ENCODE assay signal across 20 cellular contexts in the genomic region with DNA sequence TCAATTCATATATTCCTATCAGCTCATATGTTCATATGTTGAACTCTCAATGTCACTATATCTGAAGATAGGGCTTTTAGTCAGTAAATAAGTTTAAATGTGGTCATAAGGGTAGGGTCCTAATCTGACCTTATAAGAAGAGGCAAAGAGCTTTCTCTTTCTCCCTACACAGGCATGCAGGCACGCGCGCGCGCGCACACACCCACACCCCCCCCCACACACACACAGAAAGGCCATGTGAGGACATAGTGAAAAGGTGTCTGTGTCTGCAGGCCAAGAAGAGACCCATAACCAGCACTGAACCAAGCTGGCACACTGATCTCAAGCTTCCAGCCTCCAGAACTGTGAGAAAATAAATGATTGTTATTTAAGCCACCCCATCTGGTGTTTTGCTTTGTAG.
DNase-seq lines count a peak whose midpoint lies in the region; ATAC-seq and TF ChIP-seq lines count a peak whose summit lies in the region.
"Had no signal": no experiment of that assay in that cellular context is flagged by ENCODE, and none has a peak within 500 bp of the region (broad histone marks: within the 10 kb centered on the region; RNA-seq: fewer than 3 reads in every experiment).

No MANE protein-coding gene starts in this region.

- H3K4me1 ChIP-seq in smooth muscle cell (ENCODE audit: low read depth), result peaks cover 2% of the 10 kb centered on the region

- peak overlapping the region; percentile 78; the same call in 1 of the 2 replicates for H3K27ac ChIP-seq in 22Rv1
- no peak overlapping the region for H3K27ac ChIP-seq in smooth muscle cell (ENCODE audit: low read depth)
- H3K27ac ChIP-seq: BLaER1 had no signal

- no peak for ATAC-seq in Right ventricle myocardium superior (ENCODE audit: poor library complexity)

- H3K27me3 ChIP-seq in smooth muscle cell (ENCODE audit: low read depth), result no peaks in the 10 kb centered on the region
- H3K27me3 ChIP-seq: BLaER1 had no signal

- 100% methylated on average over 6 of the region's 6 CpGs for WGBS in smooth muscle cell (ENCODE audit: low lambda C conversion rate)

- DNase-seq in NCI-H1694 treated with DMSO at 0.1 percent for 48 hours (lab: John Stamatoyannopoulos, UW) (peak; percentile 37), NCI-H1694 (lab: John Stamatoyannopoulos, UW) (no peak), DMS 273 treated with DMSO at 0.1 percent for 48 hours (lab: John Stamatoyannopoulos, UW) (peak; percentile 94), NCI-H446 treated with DMSO at 0.1 percent for 48 hours (lab: John Stamatoyannopoulos, UW) (peak; percentile 83), smooth muscle cell (lab: John Stamatoyannopoulos, UW; ENCODE audit: unreplicated experiment) (no peak), Right ventricle myocardium superior (no peak), Kasumi-1 (lab: John Stamatoyannopoulos, UW) (no peak)
- DNase-seq: 8988T; ACHN; BE2C; C1 segment of cervical spinal cord; Calu3; CD4-positive, alpha-beta memory T cell; CD4-positive, CD25-positive, alpha-beta regulatory T cell; CD8-positive, alpha-beta memory T cell; COR-L47; DMS79 treated with DMSO at 0.1 percent for 48 hours; GF-D8 had no signal

- TF ChIP-seq CTCF in 22Rv1 (IDR thresholded peaks at IDR 0.05) (no peak), smooth muscle cell (IDR thresholded peaks at IDR 0.05; ENCODE audit: borderline replicate concordance, insufficient read depth, poor library complexity, severe bottlenecking) (no peak)

- H3K79me2 ChIP-seq in smooth muscle cell (ENCODE audit: low read depth), result no peaks in the 10 kb centered on the region

- H3K4me2 ChIP-seq in smooth muscle cell, result no peak overlapping the region
- H3K4me2 ChIP-seq: BLaER1 had no signal

- no peaks in the 10 kb centered on the region for H3K9me3 ChIP-seq in smooth muscle cell (replicated peaks; ENCODE audit: low read depth)
- H3K9me3 ChIP-seq: BE2C, BLaER1 had no signal

- H3K9ac ChIP-seq in smooth muscle cell (ENCODE audit: low read depth), result no peak overlapping the region
- H3K9ac ChIP-seq: BLaER1 had no signal

- no peak overlapping the region for H2AFZ ChIP-seq in smooth muscle cell (ENCODE audit: low read depth)

- no peak overlapping the region for H3K4me3 ChIP-seq in smooth muscle cell
- H3K4me3 ChIP-seq: BLaER1 had no signal

- H3F3A ChIP-seq in smooth muscle cell (ENCODE audit: low read depth), result no peaks in the 10 kb centered on the region

- H3K36me3 ChIP-seq in smooth muscle cell (ENCODE audit: low read depth), result no peaks in the 10 kb centered on the region
- H3K36me3 ChIP-seq: BE2C, BLaER1 had no signal

- intact Hi-C loops in Right ventricle myocardium superior (cut with DNase I), result no loop called here

- no peaks in the 10 kb centered on the region for H4K20me1 ChIP-seq in smooth muscle cell (ENCODE audit: low read depth)
- H4K20me1 ChIP-seq: BLaER1 had no signal

Comparison
In these comparisons a context has a peak if more than half of its experiments do, and no peak if none do; other contexts are left out.
1. DNase-seq: peak in NCI-H1694 treated with DMSO at 0.1 percent for 48 hours (single experiment), DMS 273 treated with DMSO at 0.1 percent for 48 hours (single experiment) and NCI-H446 treated with DMSO at 0.1 percent for 48 hours (single experiment); none in NCI-H1694 (single experiment), smooth muscle cell (single experiment), Right ventricle myocardium superior (single experiment) and Kasumi-1 (0 of 2).